9 cellular contexts compared by ENCODE assay signal in the genomic region with DNA sequence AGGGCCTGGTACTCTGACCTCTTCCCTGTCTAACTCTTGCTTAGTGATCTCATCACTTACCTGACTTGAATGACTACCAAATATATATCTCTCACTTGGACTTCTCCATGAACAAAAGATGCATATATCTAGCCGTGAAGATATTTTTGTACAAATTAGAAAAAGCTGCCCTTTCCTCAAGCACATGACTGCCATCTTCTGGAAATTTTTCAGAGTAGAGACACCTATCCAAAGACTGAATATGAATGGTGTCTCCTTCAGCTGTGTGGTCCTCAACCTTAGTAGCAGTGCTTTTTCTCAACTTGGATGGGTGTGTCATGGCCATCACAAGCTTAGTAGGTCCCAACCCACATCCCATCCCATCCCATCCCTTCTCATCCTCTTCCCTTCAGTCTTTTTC.
A peak's percentile ranks its signal among the peaks of the same experiment; 100 is the strongest.
DNase-seq lines count a peak whose midpoint lies in the region; ATAC-seq and TF ChIP-seq lines count a peak whose summit lies in the region.
"Had no signal": no experiment of that assay in that cellular context is flagged by ENCODE, and none has a peak within 500 bp of the region (broad histone marks: within the 10 kb centered on the region; RNA-seq: fewer than 3 reads in every experiment).

No MANE protein-coding gene starts in this region.

- no peak overlapping the region for H3K4ac ChIP-seq in mesendoderm (ENCODE audit: low read depth, low read length)

- no peak overlapping the region for H3K9ac ChIP-seq in mesendoderm (ENCODE audit: low read length)

- H3K56ac ChIP-seq in mesendoderm (ENCODE audit: low read length) = no peak overlapping the region

- H3K18ac ChIP-seq in mesendoderm (ENCODE audit: low read length) = no peak overlapping the region

- H3K23ac ChIP-seq in mesendoderm (ENCODE audit: low read length) = no peak overlapping the region

- no peaks in the 10 kb centered on the region for H3K36me3 Mint-ChIP-seq in Calu3 (ENCODE audit: insufficient read depth, unreplicated experiment)

- peak overlapping the region; percentile 30 for H3K27ac Mint-ChIP-seq in Calu3 (ENCODE audit: unreplicated experiment)

- no peak overlapping the region for H2BK5ac ChIP-seq in mesendoderm (ENCODE audit: low read length)

- CTCF ChIA-PET in Calu3 (lab: Charles Lee) = interaction anchor here (0.7 to 6.6 kb wide), 5 partner anchors 115 to 913 kb away, joined by 3 to 102 read pairs (median 4); no protein-coding TSS in a partner anchor

- no peak overlapping the region for H2BK15ac ChIP-seq in mesendoderm (replicated peaks; ENCODE audit: low read depth)

- intact Hi-C loops in Calu3 (cut with micrococcal nuclease; ENCODE audit: unreplicated experiment) (loop anchor here (2.0 kb wide), 1 partner anchor 71 kb away; no protein-coding TSS in a partner anchor), esophagus squamous epithelium (cut with DNase I) (loop anchor here (5.0 to 10.0 kb wide), 2 partner anchors 181 to 349 kb away; no protein-coding TSS in a partner anchor), prostate gland (cut with DNase I) (loop anchor here (5.0 kb wide), 1 partner anchor 341 kb away; no protein-coding TSS in a partner anchor)

- no peaks in the 10 kb centered on the region for H3K79me2 ChIP-seq in mesendoderm (ENCODE audit: control insufficient read depth, insufficient read depth, low read length)

- in situ Hi-C loops in KBM-7 (cut with MboI; ENCODE audit: low pct_unique_long_range_greater_than_20kb, low sequenced_read_pairs) (loop anchor here (25.0 kb wide), 2 partner anchors 171 to 346 kb away; no protein-coding TSS in a partner anchor), astrocyte of the spinal cord (cut with HindIII; ENCODE audit: low sequenced_read_pairs) (no loop called here)

- TF ChIP-seq CTCF in Calu3 (IDR thresholded peaks at IDR 0.05; ENCODE audit: unreplicated experiment) = no peak
- TF ChIP-seq CTCF in astrocyte of the spinal cord (IDR thresholded peaks at IDR 0.05; ENCODE audit: low read depth, low read length) = peak; percentile 43
- peak in 1 of 6 experiments; percentile 38 for TF ChIP-seq CTCF in esophagus squamous epithelium (IDR thresholded peaks at IDR 0.05)
- no peak for TF ChIP-seq CTCF in prostate gland (IDR thresholded peaks at IDR 0.05)

- no peaks in the 10 kb centered on the region for H3K27me3 Mint-ChIP-seq in Calu3 (ENCODE audit: unreplicated experiment)

- DNase-seq in Calu3 (peak; percentile 23), KBM-7 (peak; percentile 41), astrocyte of the spinal cord (ENCODE audit: low read depth, low spot score) (peak; percentile 33), mesendoderm (peak; percentile 18), esophagus squamous epithelium (lab: John Stamatoyannopoulos, UW) (no peak), prostate gland (ENCODE audit: low spot score) (no peak)
- DNase-seq: NCI-H1417 treated with DMSO at 0.1 percent for 48 hours had no signal

- H3K27ac ChIP-seq in mesendoderm (ENCODE audit: low read depth, low read length) (no peak overlapping the region), esophagus squamous epithelium (no peak overlapping the region), prostate gland (no peak overlapping the region)

- H3K36me3 ChIP-seq in mesendoderm (ENCODE audit: control insufficient read depth, insufficient read depth, low read length) (no peaks in the 10 kb centered on the region), esophagus squamous epithelium (peaks cover 0 to 6% (median 0%) of the 10 kb centered on the region in 3 donors), prostate gland (no peaks in the 10 kb centered on the region)

- H3K79me1 ChIP-seq in mesendoderm (ENCODE audit: low read length) = no peaks in the 10 kb centered on the region

- H3K9me3 Mint-ChIP-seq in Calu3 (ENCODE audit: low read depth, unreplicated experiment) = no peaks in the 10 kb centered on the region

- H4K8ac ChIP-seq in mesendoderm (ENCODE audit: low read depth, low read length) = no peak overlapping the region

- no peak overlapping the region for H4K5ac ChIP-seq in mesendoderm (ENCODE audit: low read length)

- H3K4me3 Mint-ChIP-seq in Calu3 (ENCODE audit: low read depth, unreplicated experiment) = no peak overlapping the region

- no peaks in the 10 kb centered on the region for H3K4me1 ChIP-seq in mesendoderm (ENCODE audit: control insufficient read depth, low read depth, low read length)
- H3K4me1 ChIP-seq in esophagus squamous epithelium = peaks cover 0 to 8% (median 0%) of the 10 kb centered on the region in 3 donors
- H3K4me1 ChIP-seq in prostate gland (replicated peaks) = no peaks in the 10 kb centered on the region

- no peak overlapping the region for H3K4me2 ChIP-seq in mesendoderm (ENCODE audit: low read length)

- H3K9me3 ChIP-seq in esophagus squamous epithelium = no peaks in the 10 kb centered on the region
- H3K9me3 ChIP-seq in prostate gland = no peaks in the 10 kb centered on the region

- peaks cover 14% of the 10 kb centered on the region for H3K4me1 Mint-ChIP-seq in Calu3 (ENCODE audit: low read depth, unreplicated experiment)

- ATAC-seq in HG02870 (IDR thresholded peaks at IDR 0.05; ENCODE audit: unreplicated experiment) (no peak), HG03095 (IDR thresholded peaks at IDR 0.05; ENCODE audit: unreplicated experiment) (no peak)

- H3K4me3 ChIP-seq in astrocyte of the spinal cord (ENCODE audit: low read depth, low read length) (no peak overlapping the region), mesendoderm (ENCODE audit: low read length) (no peak overlapping the region), esophagus squamous epithelium (no peak overlapping the region), prostate gland (no peak overlapping the region)

- H2AK5ac ChIP-seq in mesendoderm (ENCODE audit: low read length) = no peak overlapping the region

- BruUV-seq in Calu3 (replicated peaks; lab: Mats Ljungman, UMichigan) = no TSS peak

- no CpG with 5 or more reads among the region's 1 CpG for WGBS in mesendoderm (ENCODE audit: extremely low coverage, insufficient coverage, low lambda C conversion rate)
- WGBS in esophagus squamous epithelium, 2 donors = 33 to 53% methylated on average over 1 of the region's 1 CpG
- WGBS in prostate gland = 14% methylated on average over 1 of the region's 1 CpG

- TF ChIP-seq POLR2A in esophagus squamous epithelium (IDR thresholded peaks at IDR 0.05) = no peak
- TF ChIP-seq POLR2A in prostate gland (IDR thresholded peaks at IDR 0.05) = no peak

- H3K27me3 ChIP-seq in mesendoderm (ENCODE audit: insufficient read depth, low read length, poor library complexity) = no peaks in the 10 kb centered on the region
- no peaks in the 10 kb centered on the region for H3K27me3 ChIP-seq in esophagus squamous epithelium
- no peaks in the 10 kb centered on the region for H3K27me3 ChIP-seq in prostate gland (replicated peaks; ENCODE audit: insufficient read depth)

- H2BK120ac ChIP-seq in mesendoderm (ENCODE audit: low read depth, low read length) = no peak overlapping the region

Comparison
In these comparisons a context has a peak if more than half of its experiments do, and no peak if none do; other contexts are left out.
1. DNase-seq: peak in Calu3 (single experiment), KBM-7 (single experiment), astrocyte of the spinal cord (single experiment) and mesendoderm (single experiment); none in esophagus squamous epithelium (single experiment) and prostate gland (single experiment).